ENCODE assay signal across 8 cellular contexts in genomic region chr1:119675349-119676343, GRCh38. TPM values are rescaled to one million over a fixed set of nuclear protein-coding genes. Genes with fewer than 3 reads are reported as not detected.
A peak's percentile ranks its signal among the peaks of the same experiment; 100 is the strongest.
DNase-seq lines count a peak whose midpoint lies in the region; ATAC-seq and TF ChIP-seq lines count a peak whose summit lies in the region.

No MANE protein-coding gene starts in this region.

- DNase-seq in D341Med (ENCODE audit: low spot score) (peak; percentile 68), HCEC 1CT (peak; percentile 79), NCI-H1694 (lab: John Stamatoyannopoulos, UW) (peak; percentile 74), T-helper 9 cell (peak; percentile 42), astrocyte of the cerebellum (ENCODE audit: low read depth) (peak; percentile 80), hypothalamus (lab: John Stamatoyannopoulos, UW) (peak in 49 of 51 donors; percentile 4 to 88 (median 52)), sciatic nerve (ENCODE audit: low spot score) (peak; percentile 91)

- intact Hi-C loops in sciatic nerve (cut with DNase I) = no loop called here

- peak; percentile 80 for TF ChIP-seq CTCF in astrocyte of the cerebellum (IDR thresholded peaks at IDR 0.05; ENCODE audit: low read depth, low read length, missing control alignments)

- peak overlapping the region; percentile 35 for H3K4me3 ChIP-seq in astrocyte of the cerebellum (ENCODE audit: low read depth, low read length)

- ATAC-seq in sciatic nerve = peak; percentile 76
- no peak for ATAC-seq in HG03571 (IDR thresholded peaks at IDR 0.05; ENCODE audit: unreplicated experiment)

- in situ Hi-C loops in astrocyte of the cerebellum (cut with HindIII; ENCODE audit: low sequenced_read_pairs) = no loop called here

RNA-seq across cellular contexts. Expression of gene ZNF697, which starts 27.6 kb away (rescaled TPM):
- total RNA-seq in sciatic nerve = 4.9 TPM

RNA-seq across cellular contexts. Expression of gene PHGDH, which starts 36.1 kb away (rescaled TPM):
- 60.0 TPM for total RNA-seq in sciatic nerve
